ENCODE assay signal across 1 cellular context in the genomic region with DNA sequence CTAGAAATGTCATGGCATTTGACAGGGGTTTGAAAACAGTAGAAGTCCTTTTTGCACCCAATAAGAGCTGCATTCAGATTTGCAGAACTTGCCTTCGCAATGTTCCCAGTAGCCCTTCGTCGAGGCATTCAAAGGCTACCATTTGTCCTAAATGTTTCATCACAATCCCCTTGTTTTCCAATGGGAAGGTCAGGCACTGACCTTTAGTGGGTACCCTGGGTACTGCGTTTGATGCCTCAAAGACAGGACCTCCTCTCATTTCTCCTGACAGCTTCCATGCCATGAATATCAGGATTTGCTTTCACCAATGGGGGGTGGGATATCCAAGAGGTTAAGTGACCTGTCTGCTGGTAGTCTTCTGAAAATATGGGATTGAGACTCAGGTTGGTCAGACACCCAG.
TF ChIP-seq lines count a peak whose summit lies in the region.

No MANE protein-coding gene starts in this region.

TF ChIP-seq in GM23338, 12 proteins besides CTCF, POLR2A, EP300 and RAD21 (continued from another document):
- TF ChIP-seq, protein P1, sequence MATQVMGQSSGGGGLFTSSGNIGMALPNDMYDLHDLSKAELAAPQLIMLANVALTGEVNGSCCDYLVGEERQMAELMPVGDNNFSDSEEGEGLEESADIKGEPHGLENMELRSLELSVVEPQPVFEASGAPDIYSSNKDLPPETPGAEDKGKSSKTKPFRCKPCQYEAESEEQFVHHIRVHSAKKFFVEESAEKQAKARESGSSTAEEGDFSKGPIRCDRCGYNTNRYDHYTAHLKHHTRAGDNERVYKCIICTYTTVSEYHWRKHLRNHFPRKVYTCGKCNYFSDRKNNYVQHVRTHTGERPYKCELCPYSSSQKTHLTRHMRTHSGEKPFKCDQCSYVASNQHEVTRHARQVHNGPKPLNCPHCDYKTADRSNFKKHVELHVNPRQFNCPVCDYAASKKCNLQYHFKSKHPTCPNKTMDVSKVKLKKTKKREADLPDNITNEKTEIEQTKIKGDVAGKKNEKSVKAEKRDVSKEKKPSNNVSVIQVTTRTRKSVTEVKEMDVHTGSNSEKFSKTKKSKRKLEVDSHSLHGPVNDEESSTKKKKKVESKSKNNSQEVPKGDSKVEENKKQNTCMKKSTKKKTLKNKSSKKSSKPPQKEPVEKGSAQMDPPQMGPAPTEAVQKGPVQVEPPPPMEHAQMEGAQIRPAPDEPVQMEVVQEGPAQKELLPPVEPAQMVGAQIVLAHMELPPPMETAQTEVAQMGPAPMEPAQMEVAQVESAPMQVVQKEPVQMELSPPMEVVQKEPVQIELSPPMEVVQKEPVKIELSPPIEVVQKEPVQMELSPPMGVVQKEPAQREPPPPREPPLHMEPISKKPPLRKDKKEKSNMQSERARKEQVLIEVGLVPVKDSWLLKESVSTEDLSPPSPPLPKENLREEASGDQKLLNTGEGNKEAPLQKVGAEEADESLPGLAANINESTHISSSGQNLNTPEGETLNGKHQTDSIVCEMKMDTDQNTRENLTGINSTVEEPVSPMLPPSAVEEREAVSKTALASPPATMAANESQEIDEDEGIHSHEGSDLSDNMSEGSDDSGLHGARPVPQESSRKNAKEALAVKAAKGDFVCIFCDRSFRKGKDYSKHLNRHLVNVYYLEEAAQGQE (IDR thresholded peaks at IDR 0.05; ENCODE audit: unreplicated experiment) = no peak
- TF ChIP-seq, protein P2, sequence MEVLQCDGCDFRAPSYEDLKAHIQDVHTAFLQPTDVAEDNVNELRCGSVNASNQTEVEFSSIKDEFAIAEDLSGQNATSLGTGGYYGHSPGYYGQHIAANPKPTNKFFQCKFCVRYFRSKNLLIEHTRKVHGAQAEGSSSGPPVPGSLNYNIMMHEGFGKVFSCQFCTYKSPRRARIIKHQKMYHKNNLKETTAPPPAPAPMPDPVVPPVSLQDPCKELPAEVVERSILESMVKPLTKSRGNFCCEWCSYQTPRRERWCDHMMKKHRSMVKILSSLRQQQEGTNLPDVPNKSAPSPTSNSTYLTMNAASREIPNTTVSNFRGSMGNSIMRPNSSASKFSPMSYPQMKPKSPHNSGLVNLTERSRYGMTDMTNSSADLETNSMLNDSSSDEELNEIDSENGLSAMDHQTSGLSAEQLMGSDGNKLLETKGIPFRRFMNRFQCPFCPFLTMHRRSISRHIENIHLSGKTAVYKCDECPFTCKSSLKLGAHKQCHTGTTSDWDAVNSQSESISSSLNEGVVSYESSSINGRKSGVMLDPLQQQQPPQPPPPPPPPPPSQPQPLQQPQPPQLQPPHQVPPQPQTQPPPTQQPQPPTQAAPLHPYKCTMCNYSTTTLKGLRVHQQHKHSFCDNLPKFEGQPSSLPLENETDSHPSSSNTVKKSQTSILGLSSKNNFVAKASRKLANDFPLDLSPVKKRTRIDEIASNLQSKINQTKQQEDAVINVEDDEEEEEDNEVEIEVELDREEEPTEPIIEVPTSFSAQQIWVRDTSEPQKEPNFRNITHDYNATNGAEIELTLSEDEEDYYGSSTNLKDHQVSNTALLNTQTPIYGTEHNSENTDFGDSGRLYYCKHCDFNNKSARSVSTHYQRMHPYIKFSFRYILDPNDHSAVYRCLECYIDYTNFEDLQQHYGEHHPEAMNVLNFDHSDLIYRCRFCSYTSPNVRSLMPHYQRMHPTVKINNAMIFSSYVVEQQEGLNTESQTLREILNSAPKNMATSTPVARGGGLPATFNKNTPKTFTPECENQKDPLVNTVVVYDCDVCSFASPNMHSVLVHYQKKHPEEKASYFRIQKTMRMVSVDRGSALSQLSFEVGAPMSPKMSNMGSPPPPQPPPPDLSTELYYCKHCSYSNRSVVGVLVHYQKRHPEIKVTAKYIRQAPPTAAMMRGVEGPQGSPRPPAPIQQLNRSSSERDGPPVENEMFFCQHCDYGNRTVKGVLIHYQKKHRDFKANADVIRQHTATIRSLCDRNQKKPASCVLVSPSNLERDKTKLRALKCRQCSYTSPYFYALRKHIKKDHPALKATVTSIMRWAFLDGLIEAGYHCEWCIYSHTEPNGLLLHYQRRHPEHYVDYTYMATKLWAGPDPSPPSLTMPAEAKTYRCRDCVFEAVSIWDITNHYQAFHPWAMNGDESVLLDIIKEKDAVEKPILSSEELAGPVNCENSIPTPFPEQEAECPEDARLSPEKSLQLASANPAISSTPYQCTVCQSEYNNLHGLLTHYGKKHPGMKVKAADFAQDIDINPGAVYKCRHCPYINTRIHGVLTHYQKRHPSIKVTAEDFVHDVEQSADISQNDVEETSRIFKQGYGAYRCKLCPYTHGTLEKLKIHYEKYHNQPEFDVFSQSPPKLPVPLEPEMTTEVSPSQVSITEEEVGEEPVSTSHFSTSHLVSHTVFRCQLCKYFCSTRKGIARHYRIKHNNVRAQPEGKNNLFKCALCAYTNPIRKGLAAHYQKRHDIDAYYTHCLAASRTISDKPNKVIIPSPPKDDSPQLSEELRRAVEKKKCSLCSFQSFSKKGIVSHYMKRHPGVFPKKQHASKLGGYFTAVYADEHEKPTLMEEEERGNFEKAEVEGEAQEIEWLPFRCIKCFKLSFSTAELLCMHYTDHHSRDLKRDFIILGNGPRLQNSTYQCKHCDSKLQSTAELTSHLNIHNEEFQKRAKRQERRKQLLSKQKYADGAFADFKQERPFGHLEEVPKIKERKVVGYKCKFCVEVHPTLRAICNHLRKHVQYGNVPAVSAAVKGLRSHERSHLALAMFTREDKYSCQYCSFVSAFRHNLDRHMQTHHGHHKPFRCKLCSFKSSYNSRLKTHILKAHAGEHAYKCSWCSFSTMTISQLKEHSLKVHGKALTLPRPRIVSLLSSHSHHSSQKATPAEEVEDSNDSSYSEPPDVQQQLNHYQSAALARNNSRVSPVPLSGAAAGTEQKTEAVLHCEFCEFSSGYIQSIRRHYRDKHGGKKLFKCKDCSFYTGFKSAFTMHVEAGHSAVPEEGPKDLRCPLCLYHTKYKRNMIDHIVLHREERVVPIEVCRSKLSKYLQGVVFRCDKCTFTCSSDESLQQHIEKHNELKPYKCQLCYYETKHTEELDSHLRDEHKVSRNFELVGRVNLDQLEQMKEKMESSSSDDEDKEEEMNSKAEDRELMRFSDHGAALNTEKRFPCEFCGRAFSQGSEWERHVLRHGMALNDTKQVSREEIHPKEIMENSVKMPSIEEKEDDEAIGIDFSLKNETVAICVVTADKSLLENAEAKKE (CRISPR knock-in tag; IDR thresholded peaks at IDR 0.05) = no peak
- TF ChIP-seq STAT1 (IDR thresholded peaks at IDR 0.05; ENCODE audit: unreplicated experiment) (no peak), EZH2phosphoT487 (IDR thresholded peaks at IDR 0.05; ENCODE audit: unreplicated experiment) (no peak), ZNF331 (CRISPR knock-in tag; IDR thresholded peaks at IDR 0.05; ENCODE audit: low read depth) (no peak), ZNF114 (CRISPR knock-in tag; IDR thresholded peaks at IDR 0.05) (no peak), JUNB (IDR thresholded peaks at IDR 0.05; ENCODE audit: unreplicated experiment) (no peak), CREB1 (CRISPR knock-in tag; IDR thresholded peaks at IDR 0.05; ENCODE audit: low read depth) (no peak)
